8 cellular contexts compared by ENCODE assay signal in the genomic region with DNA sequence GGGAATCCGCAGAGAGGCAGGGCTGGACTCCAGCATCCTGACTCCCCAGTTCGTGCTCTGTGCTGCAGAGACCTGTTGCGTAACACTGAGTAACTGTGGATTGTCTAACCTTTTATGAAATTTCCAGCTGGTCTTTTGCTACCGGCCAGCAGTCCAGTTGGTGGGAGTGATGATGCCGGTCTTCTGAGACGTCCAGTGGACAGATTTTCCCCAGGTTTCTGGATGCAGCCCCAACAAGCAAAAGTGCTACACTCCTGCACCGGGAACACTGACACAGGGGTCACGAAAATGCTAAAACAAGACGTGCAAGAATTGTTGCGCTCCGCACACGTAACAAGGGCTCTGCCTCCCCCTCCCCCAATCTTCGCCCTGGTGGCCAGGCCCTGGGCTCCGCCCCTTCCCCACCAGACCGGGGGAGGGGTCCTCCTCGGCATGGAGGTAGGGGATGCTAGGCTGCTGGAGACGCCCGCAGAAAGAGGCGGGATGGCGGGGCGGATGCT. TPM values are rescaled to one million over a fixed set of nuclear protein-coding genes. Genes with fewer than 3 reads are reported as not detected.
DNase-seq lines count a peak whose midpoint lies in the region; ATAC-seq and TF ChIP-seq lines count a peak whose summit lies in the region.

No MANE protein-coding gene starts in this region.

- no peak overlapping the region for H2BK120ac ChIP-seq in H9 (ENCODE audit: low read depth, low read length, poor library complexity, severe bottlenecking)

- no peak overlapping the region for H4K8ac ChIP-seq in H9 (replicated peaks; ENCODE audit: insufficient read length, low read depth, low read length)

- no CpG with 5 or more reads among the region's 21 CpGs for WGBS in H9 (ENCODE audit: extremely low coverage, insufficient read length, low lambda C conversion rate)
- WGBS in gastroesophageal sphincter (ENCODE audit: low coverage in 1 of 2), 2 donors, result no CpG with 5 or more reads among the region's 21 CpGs

- H2AFZ ChIP-seq in H9 (ENCODE audit: low read length), result no peak overlapping the region

- no peak overlapping the region; a peak in 2 of 7 replicates for H3K27ac Mint-ChIP-seq in H9

- H3K9me3 ChIP-seq in H9 (ENCODE audit: control insufficient read depth, low read depth, low read length) (no peaks in the 10 kb centered on the region), gastroesophageal sphincter (no peaks in the 10 kb centered on the region)

- H3K4me1 ChIP-seq in H9 (ENCODE audit: insufficient read depth, low read length), result peaks cover 9% of the 10 kb centered on the region; the same call in 1 of the 2 replicates
- H3K4me1 ChIP-seq in gastroesophageal sphincter, result peaks cover 0 to 56% (median 6%) of the 10 kb centered on the region in 3 donors

- peak overlapping the region; percentile 79; the same call in 1 of the 2 replicates for H3K14ac ChIP-seq in H9 (ENCODE audit: insufficient read depth, low read length)

- H3K4ac ChIP-seq in H9 (ENCODE audit: low read depth, low read length), result no peak overlapping the region

- H3K36me3 Mint-ChIP-seq in H9 (ENCODE audit: insufficient read depth in 1 of 3, low read depth in 3 of 3), result peaks cover 0 to 13% (median 5%) of the 10 kb centered on the region in 3 experiments; a peak in 4 of 7 replicates

- H2BK12ac ChIP-seq in H9 (ENCODE audit: insufficient read length, low read depth, low read length), result no peak overlapping the region

- peaks cover 4% of the 10 kb centered on the region; the same call in 1 of the 2 replicates for H3K79me2 ChIP-seq in H9 (ENCODE audit: insufficient read depth, low read length)

- peaks cover 22% of the 10 kb centered on the region for H3K27me3 Mint-ChIP-seq in H9 (ENCODE audit: low read depth)

- peak overlapping the region; percentile 80 to 92 for H3K4me3 Mint-ChIP-seq in H9

- DNase-seq in A172 (ENCODE audit: low spot score) (peak; percentile 64), H9 (peak; percentile 92), UCSD-AML1 (lab: John Stamatoyannopoulos, UW; ENCODE audit: unreplicated experiment) (peak; percentile 75), omental fat pad (ENCODE audit: low spot score) (no peak)
- DNase-seq in activated CD4-positive, CD25-positive, alpha-beta regulatory T cell (lab: John Stamatoyannopoulos, UW), result no peak

- no peaks in the 10 kb centered on the region; a peak in 1 of 5 replicates for H3K9me3 Mint-ChIP-seq in H9

- no peaks in the 10 kb centered on the region for H4K20me1 ChIP-seq in H9 (ENCODE audit: control insufficient read depth, insufficient read depth, insufficient read length)

- no peak overlapping the region for H3K56ac ChIP-seq in H9 (ENCODE audit: insufficient read length, low read depth, low read length)

- H3K4me3 ChIP-seq in gastroesophageal sphincter, result peak overlapping the region; percentile 26 to 66

- H2BK20ac ChIP-seq in H9 (ENCODE audit: low read depth, low read length, poor library complexity, severe bottlenecking), result no peak overlapping the region

- no peaks in the 10 kb centered on the region for H3K79me1 ChIP-seq in H9 (ENCODE audit: insufficient read depth, low read depth, low read length, poor library complexity, severe bottlenecking)

- no peak for TF ChIP-seq POLR2A in gastroesophageal sphincter (IDR thresholded peaks at IDR 0.05)

- peaks cover 16% of the 10 kb centered on the region for H3K23me2 ChIP-seq in H9 (ENCODE audit: insufficient read length, low read depth, low read length, poor library complexity, severe bottlenecking)

- peaks cover 33 to 37% of the 10 kb centered on the region in 2 experiments for H3K4me1 Mint-ChIP-seq in H9

- H3K23ac ChIP-seq in H9 (ENCODE audit: insufficient read length, low read depth, low read length), result no peak overlapping the region

- peaks cover 0 to 12% of the 10 kb centered on the region in 2 donors for H3K36me3 ChIP-seq in gastroesophageal sphincter

- H2BK15ac ChIP-seq in H9 (ENCODE audit: low read depth, low read length), result no peak overlapping the region

- no peak overlapping the region for H3T11ph ChIP-seq in H9 (ENCODE audit: low read length)

- H3K9ac ChIP-seq in H9 (ENCODE audit: extremely low read depth, insufficient read length, low read length), result no peak overlapping the region

- H3K27me3 ChIP-seq in H9 (ENCODE audit: insufficient read depth, low read length) (no peaks in the 10 kb centered on the region), gastroesophageal sphincter (peaks cover 53% of the 10 kb centered on the region)

- H3K4me2 ChIP-seq in H9 (ENCODE audit: insufficient read depth, insufficient read length, low read length), result peak overlapping the region; percentile 52

- ATAC-seq in gastroesophageal sphincter (peak; percentile 73), omental fat pad (ENCODE audit: low FRiP score) (peak; percentile 57), HG03039 (IDR thresholded peaks at IDR 0.05; ENCODE audit: unreplicated experiment) (no peak), HG03439 (IDR thresholded peaks at IDR 0.05; ENCODE audit: unreplicated experiment) (no peak)

- no peak overlapping the region for H2AK5ac ChIP-seq in H9 (ENCODE audit: insufficient read length, low read length)

- no peak overlapping the region for H2BK5ac ChIP-seq in H9 (ENCODE audit: insufficient read length, low read length)

- H3K27ac ChIP-seq in H9 (ENCODE audit: insufficient read length, low read depth, low read length), result no peak overlapping the region
- peak overlapping the region in 3 of 4 donors; percentile 85 to 89 (median 86) for H3K27ac ChIP-seq in gastroesophageal sphincter

- no peak for TF ChIP-seq EP300 in gastroesophageal sphincter (IDR thresholded peaks at IDR 0.05)

- peak overlapping the region; percentile 33 for H3K18ac ChIP-seq in H9 (ENCODE audit: insufficient read length, low read depth, low read length)

- no peak overlapping the region for H4K91ac ChIP-seq in H9 (ENCODE audit: insufficient read length, low read depth, low read length)

- TF ChIP-seq CTCF in H9 (conservative IDR thresholded peaks at IDR 0.05) (no peak), gastroesophageal sphincter (IDR thresholded peaks at IDR 0.05) (no peak), omental fat pad (IDR thresholded peaks at IDR 0.05) (no peak)

- no peak overlapping the region for H4K5ac ChIP-seq in H9 (ENCODE audit: insufficient read length, low read depth, low read length)

RNA-seq across cellular contexts. Expression of gene MRC2, which starts 0.7 kb away (rescaled TPM):
- 122 and 123 TPM in 2 replicates for total RNA-seq in A172 (2014; rRNA removed; shearing (Covaris generic))
- total RNA-seq in H9 (2021) (18.7 and 21.6 TPM in 2 replicates), gastroesophageal sphincter (10 to 100 TPM; 23.3 to 59.8 (median 39.9) TPM), omental fat pad (10 to 100 TPM; 21.3 to 82.4 (median 30.8) TPM)

Comparison
In these comparisons a context has a peak if more than half of its experiments do, and no peak if none do; other contexts are left out.
1. DNase-seq: peak in A172 (single experiment), H9 (single experiment) and UCSD-AML1 (single experiment); none in omental fat pad (single experiment) and activated CD4-positive, CD25-positive, alpha-beta regulatory T cell (0 of 4).
2. ATAC-seq: peak in gastroesophageal sphincter (single experiment) and omental fat pad (single experiment); none in HG03039 (single experiment) and HG03439 (single experiment).